ENCODE assay signal across 1 cellular context in the genomic region with DNA sequence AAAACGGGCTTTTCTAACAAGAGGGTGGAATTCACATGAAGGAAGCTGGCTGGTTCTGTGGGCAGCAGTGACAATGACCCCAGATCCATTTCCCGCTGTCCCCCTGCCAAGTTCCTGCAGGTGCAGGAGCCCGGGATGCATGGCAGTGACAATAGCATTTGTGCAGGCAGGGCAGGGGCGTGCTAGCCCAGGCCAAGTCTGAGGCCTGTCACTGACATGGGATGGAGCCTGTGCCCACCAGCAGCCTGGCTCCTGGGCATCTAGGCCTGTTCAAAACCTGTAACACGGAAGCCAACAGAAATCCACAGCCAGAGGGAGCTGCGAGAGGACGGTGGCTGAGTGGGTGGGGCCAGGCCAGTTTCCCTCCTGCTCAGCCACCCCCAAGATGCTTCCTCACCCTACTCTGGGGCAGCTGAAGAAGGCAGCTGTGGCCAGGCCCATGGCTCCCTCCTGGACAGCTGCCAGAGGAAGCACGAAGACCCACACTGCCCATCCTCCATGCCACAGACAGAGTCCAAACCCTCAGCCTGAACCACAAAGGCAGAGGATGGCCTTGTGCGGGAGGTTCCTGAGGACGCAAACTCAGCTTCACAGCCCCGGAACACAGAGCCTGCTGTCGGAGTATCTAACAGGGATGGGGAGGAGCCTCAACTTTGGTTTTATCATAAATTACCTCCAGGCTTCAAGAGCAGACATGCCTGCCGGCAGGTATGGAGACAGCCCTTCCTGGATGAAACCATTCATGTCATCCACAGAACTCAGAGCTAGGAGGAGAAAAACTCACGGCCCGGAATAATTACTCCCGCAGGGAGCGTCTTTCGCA.
TF ChIP-seq lines count a peak whose summit lies in the region.

No MANE protein-coding gene starts in this region.

TF ChIP-seq in GM23338, 12 proteins besides CTCF, POLR2A, EP300 and RAD21 (continued from another document):
- TF ChIP-seq, protein P1, sequence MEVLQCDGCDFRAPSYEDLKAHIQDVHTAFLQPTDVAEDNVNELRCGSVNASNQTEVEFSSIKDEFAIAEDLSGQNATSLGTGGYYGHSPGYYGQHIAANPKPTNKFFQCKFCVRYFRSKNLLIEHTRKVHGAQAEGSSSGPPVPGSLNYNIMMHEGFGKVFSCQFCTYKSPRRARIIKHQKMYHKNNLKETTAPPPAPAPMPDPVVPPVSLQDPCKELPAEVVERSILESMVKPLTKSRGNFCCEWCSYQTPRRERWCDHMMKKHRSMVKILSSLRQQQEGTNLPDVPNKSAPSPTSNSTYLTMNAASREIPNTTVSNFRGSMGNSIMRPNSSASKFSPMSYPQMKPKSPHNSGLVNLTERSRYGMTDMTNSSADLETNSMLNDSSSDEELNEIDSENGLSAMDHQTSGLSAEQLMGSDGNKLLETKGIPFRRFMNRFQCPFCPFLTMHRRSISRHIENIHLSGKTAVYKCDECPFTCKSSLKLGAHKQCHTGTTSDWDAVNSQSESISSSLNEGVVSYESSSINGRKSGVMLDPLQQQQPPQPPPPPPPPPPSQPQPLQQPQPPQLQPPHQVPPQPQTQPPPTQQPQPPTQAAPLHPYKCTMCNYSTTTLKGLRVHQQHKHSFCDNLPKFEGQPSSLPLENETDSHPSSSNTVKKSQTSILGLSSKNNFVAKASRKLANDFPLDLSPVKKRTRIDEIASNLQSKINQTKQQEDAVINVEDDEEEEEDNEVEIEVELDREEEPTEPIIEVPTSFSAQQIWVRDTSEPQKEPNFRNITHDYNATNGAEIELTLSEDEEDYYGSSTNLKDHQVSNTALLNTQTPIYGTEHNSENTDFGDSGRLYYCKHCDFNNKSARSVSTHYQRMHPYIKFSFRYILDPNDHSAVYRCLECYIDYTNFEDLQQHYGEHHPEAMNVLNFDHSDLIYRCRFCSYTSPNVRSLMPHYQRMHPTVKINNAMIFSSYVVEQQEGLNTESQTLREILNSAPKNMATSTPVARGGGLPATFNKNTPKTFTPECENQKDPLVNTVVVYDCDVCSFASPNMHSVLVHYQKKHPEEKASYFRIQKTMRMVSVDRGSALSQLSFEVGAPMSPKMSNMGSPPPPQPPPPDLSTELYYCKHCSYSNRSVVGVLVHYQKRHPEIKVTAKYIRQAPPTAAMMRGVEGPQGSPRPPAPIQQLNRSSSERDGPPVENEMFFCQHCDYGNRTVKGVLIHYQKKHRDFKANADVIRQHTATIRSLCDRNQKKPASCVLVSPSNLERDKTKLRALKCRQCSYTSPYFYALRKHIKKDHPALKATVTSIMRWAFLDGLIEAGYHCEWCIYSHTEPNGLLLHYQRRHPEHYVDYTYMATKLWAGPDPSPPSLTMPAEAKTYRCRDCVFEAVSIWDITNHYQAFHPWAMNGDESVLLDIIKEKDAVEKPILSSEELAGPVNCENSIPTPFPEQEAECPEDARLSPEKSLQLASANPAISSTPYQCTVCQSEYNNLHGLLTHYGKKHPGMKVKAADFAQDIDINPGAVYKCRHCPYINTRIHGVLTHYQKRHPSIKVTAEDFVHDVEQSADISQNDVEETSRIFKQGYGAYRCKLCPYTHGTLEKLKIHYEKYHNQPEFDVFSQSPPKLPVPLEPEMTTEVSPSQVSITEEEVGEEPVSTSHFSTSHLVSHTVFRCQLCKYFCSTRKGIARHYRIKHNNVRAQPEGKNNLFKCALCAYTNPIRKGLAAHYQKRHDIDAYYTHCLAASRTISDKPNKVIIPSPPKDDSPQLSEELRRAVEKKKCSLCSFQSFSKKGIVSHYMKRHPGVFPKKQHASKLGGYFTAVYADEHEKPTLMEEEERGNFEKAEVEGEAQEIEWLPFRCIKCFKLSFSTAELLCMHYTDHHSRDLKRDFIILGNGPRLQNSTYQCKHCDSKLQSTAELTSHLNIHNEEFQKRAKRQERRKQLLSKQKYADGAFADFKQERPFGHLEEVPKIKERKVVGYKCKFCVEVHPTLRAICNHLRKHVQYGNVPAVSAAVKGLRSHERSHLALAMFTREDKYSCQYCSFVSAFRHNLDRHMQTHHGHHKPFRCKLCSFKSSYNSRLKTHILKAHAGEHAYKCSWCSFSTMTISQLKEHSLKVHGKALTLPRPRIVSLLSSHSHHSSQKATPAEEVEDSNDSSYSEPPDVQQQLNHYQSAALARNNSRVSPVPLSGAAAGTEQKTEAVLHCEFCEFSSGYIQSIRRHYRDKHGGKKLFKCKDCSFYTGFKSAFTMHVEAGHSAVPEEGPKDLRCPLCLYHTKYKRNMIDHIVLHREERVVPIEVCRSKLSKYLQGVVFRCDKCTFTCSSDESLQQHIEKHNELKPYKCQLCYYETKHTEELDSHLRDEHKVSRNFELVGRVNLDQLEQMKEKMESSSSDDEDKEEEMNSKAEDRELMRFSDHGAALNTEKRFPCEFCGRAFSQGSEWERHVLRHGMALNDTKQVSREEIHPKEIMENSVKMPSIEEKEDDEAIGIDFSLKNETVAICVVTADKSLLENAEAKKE (CRISPR knock-in tag; IDR thresholded peaks at IDR 0.05): no peak
- TF ChIP-seq POLR2AphosphoS5 (IDR thresholded peaks at IDR 0.05; ENCODE audit: low read depth) (no peak), NANOG (IDR thresholded peaks at IDR 0.05; ENCODE audit: borderline replicate concordance) (no peak), EZH2phosphoT487 (IDR thresholded peaks at IDR 0.05; ENCODE audit: unreplicated experiment) (no peak), STAT1 (IDR thresholded peaks at IDR 0.05; ENCODE audit: unreplicated experiment) (no peak)
- TF ChIP-seq, protein P2, sequence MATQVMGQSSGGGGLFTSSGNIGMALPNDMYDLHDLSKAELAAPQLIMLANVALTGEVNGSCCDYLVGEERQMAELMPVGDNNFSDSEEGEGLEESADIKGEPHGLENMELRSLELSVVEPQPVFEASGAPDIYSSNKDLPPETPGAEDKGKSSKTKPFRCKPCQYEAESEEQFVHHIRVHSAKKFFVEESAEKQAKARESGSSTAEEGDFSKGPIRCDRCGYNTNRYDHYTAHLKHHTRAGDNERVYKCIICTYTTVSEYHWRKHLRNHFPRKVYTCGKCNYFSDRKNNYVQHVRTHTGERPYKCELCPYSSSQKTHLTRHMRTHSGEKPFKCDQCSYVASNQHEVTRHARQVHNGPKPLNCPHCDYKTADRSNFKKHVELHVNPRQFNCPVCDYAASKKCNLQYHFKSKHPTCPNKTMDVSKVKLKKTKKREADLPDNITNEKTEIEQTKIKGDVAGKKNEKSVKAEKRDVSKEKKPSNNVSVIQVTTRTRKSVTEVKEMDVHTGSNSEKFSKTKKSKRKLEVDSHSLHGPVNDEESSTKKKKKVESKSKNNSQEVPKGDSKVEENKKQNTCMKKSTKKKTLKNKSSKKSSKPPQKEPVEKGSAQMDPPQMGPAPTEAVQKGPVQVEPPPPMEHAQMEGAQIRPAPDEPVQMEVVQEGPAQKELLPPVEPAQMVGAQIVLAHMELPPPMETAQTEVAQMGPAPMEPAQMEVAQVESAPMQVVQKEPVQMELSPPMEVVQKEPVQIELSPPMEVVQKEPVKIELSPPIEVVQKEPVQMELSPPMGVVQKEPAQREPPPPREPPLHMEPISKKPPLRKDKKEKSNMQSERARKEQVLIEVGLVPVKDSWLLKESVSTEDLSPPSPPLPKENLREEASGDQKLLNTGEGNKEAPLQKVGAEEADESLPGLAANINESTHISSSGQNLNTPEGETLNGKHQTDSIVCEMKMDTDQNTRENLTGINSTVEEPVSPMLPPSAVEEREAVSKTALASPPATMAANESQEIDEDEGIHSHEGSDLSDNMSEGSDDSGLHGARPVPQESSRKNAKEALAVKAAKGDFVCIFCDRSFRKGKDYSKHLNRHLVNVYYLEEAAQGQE (IDR thresholded peaks at IDR 0.05; ENCODE audit: unreplicated experiment): no peak
